ENCODE assay signal across 22 cellular contexts in the genomic region with DNA sequence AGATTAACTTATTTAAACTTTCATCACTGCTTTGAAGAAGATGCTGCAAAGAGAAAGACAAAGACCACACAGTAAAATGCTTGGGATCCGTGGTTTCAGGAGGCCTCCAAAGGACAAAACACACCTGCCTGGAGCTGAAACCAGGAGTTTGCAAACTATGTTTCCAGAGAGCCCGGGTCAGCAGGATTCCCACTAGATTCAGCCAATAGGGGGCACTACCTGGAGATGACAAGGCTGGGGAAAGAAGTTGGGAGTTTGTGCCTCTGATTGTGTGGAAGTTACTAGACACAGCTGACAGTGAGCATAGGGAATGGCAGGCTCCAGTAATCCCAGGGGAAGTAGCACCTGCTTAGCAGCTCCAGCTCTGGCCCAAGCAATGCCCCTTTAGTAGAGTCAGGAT.
DNase-seq lines count a peak whose midpoint lies in the region; ATAC-seq, FAIRE-seq and TF ChIP-seq lines count a peak whose summit lies in the region.
"Had no signal": no experiment of that assay in that cellular context is flagged by ENCODE, and none has a peak within 500 bp of the region (broad histone marks: within the 10 kb centered on the region; RNA-seq: fewer than 3 reads in every experiment).

No MANE protein-coding gene starts in this region.

- H2AFZ ChIP-seq in HCT116 (ENCODE audit: low read depth, low read length, poor library complexity, severe bottlenecking) (no peak overlapping the region), SU-DHL-6 (ENCODE audit: low read depth, low read length, severe bottlenecking) (no peak overlapping the region), keratinocyte (ENCODE audit: control insufficient read depth, low read length) (no peak overlapping the region)

- H3K4me3 ChIP-seq in BE2C (ENCODE audit: low read depth, low read length), result no peak overlapping the region
- no peak overlapping the region for H3K4me3 ChIP-seq in HCT116 (replicated peaks in 1 of 2; ENCODE audit: low read depth in 1 of 2, low read length in 2 of 2)
- no peak overlapping the region for H3K4me3 ChIP-seq in SU-DHL-6 (ENCODE audit: insufficient read depth, low read length, poor library complexity, severe bottlenecking)
- H3K4me3 ChIP-seq in keratinocyte (ENCODE audit: control insufficient read depth in 2 of 3, extremely low read depth in 1 of 3, insufficient read depth in 2 of 3, low read depth in 1 of 3, low read length in 3 of 3), result no peak overlapping the region
- H3K4me3 ChIP-seq in suprapubic skin, result no peak overlapping the region
- H3K4me3 ChIP-seq: heart left ventricle, uterus had no signal

- POLR2A ChIA-PET in HCT116 (lab: Charles Lee), result no interaction called here

- no peaks in the 10 kb centered on the region for H3F3A ChIP-seq in SU-DHL-6 (ENCODE audit: insufficient read depth)

- H3K9ac ChIP-seq in HCT116 (ENCODE audit: low read length) (no peak overlapping the region), SU-DHL-6 (ENCODE audit: low read length) (no peak overlapping the region), keratinocyte (ENCODE audit: control insufficient read depth, extremely low read depth, insufficient read depth, low read length) (no peak overlapping the region)

- no peaks in the 10 kb centered on the region for H3K36me3 ChIP-seq in BE2C
- H3K36me3 ChIP-seq in HCT116 (ENCODE audit: control insufficient read depth in 1 of 2, insufficient read depth in 2 of 2, low read length in 2 of 2), result no peaks in the 10 kb centered on the region
- no peaks in the 10 kb centered on the region for H3K36me3 ChIP-seq in SU-DHL-6 (ENCODE audit: low read length)
- no peaks in the 10 kb centered on the region for H3K36me3 ChIP-seq in keratinocyte (ENCODE audit: control insufficient read depth in 2 of 2, extremely low read depth in 1 of 2, insufficient read depth in 2 of 2, low read length in 2 of 2)
- H3K36me3 ChIP-seq in suprapubic skin, result no peaks in the 10 kb centered on the region
- H3K36me3 ChIP-seq: heart left ventricle, uterus had no signal

- TF ChIP-seq CTCF in BE2C (IDR thresholded peaks at IDR 0.05; ENCODE audit: low read depth, low read length) (peak; percentile 42), HCT116 (IDR thresholded peaks at IDR 0.05 in 2 of 3, conservative IDR thresholded peaks at IDR 0.05 in 1 of 3; ENCODE audit: borderline replicate concordance in 1 of 3, insufficient read depth in 1 of 3, low read depth in 2 of 3, low read length in 2 of 3) (peak in 2 of 3 experiments; percentile 35 to 39; a peak in 4 of 6 replicates), SU-DHL-6 (IDR thresholded peaks at IDR 0.05; ENCODE audit: insufficient read depth, low read length, poor library complexity, severe bottlenecking) (peak; percentile 21), keratinocyte (optimal IDR thresholded peaks at IDR 0.05 in 1 of 3, IDR thresholded peaks at IDR 0.05 in 1 of 3, conservative IDR thresholded peaks at IDR 0.05 in 1 of 3; ENCODE audit: extremely low read depth in 1 of 3, insufficient read depth in 2 of 3, low read length in 3 of 3) (peak in 2 of 3 experiments; percentile 14 to 22), suprapubic skin (IDR thresholded peaks at IDR 0.05) (no peak)

- no TSS peak for BruUV-seq in HCT116 (replicated peaks; lab: Mats Ljungman, UMichigan)

- H4K20me1 ChIP-seq in HCT116 (ENCODE audit: insufficient read depth), result no peaks in the 10 kb centered on the region
- no peaks in the 10 kb centered on the region for H4K20me1 ChIP-seq in SU-DHL-6 (ENCODE audit: low read depth, low read length)
- H4K20me1 ChIP-seq in keratinocyte (ENCODE audit: control insufficient read depth, extremely low read depth, insufficient read depth, low read length), result no peaks in the 10 kb centered on the region

- ATAC-seq in HCT116, result 0 out of 2 replicates have a peak, but pooled peaks have one; percentile 47
- no peak for ATAC-seq in HG03095 (IDR thresholded peaks at IDR 0.05; ENCODE audit: unreplicated experiment)
- no peak for ATAC-seq in left cardiac atrium
- ATAC-seq: heart left ventricle, T-helper 17 cell had no signal

- H3K79me2 ChIP-seq in HCT116 (ENCODE audit: insufficient read depth, low read length) (no peaks in the 10 kb centered on the region), SU-DHL-6 (ENCODE audit: insufficient read depth, low read length) (no peaks in the 10 kb centered on the region), keratinocyte (ENCODE audit: control insufficient read depth, insufficient read depth, low read length) (no peaks in the 10 kb centered on the region)

- 84% methylated on average over 2 of the region's 2 CpGs for WGBS in suprapubic skin

- CTCF ChIA-PET in HCT116 (lab: Charles Lee), result interaction anchor here (1.0 to 1.3 kb wide), 2 partner anchors 9 kb away, joined by 3 read pairs; no protein-coding TSS in a partner anchor

- H3K4me2 ChIP-seq in HCT116 (ENCODE audit: low read length), result no peak overlapping the region
- H3K4me2 ChIP-seq in SU-DHL-6 (ENCODE audit: low read depth, low read length, poor library complexity, severe bottlenecking), result no peak overlapping the region
- H3K4me2 ChIP-seq in keratinocyte (ENCODE audit: control insufficient read depth, extremely low read depth, insufficient read depth, low read depth, low read length), result no peak overlapping the region

- H3K9me2 ChIP-seq in HCT116 (ENCODE audit: insufficient read depth) (no peaks in the 10 kb centered on the region), SU-DHL-6 (replicated peaks; ENCODE audit: insufficient read depth, low read length) (no peaks in the 10 kb centered on the region)

- FAIRE-seq in keratinocyte (lab: Jason Lieb, UNC), result no peak

- H3K9me3 ChIP-seq in BE2C (no peaks in the 10 kb centered on the region), HCT116 (ENCODE audit: control insufficient read depth in 1 of 2, insufficient read depth in 1 of 2, low read depth in 1 of 2, low read length in 2 of 2) (no peaks in the 10 kb centered on the region), SU-DHL-6 (ENCODE audit: insufficient read depth, low read length) (no peaks in the 10 kb centered on the region), keratinocyte (ENCODE audit: control insufficient read depth, low read depth, low read length) (no peaks in the 10 kb centered on the region), suprapubic skin (no peaks in the 10 kb centered on the region)
- H3K9me3 ChIP-seq: heart left ventricle, uterus had no signal

- TF ChIP-seq RAD21 in HCT116 (IDR thresholded peaks at IDR 0.05; ENCODE audit: low read depth), result peak; percentile 14; the same call in 1 of the 2 replicates

- H3K9me1 ChIP-seq in keratinocyte (ENCODE audit: control insufficient read depth, extremely low read depth, insufficient read depth, low read length), result no peaks in the 10 kb centered on the region

- dilution Hi-C loops in keratinocyte (cut with MboI; ENCODE audit: extremely low pct_ligation_motif_present, low sequenced_read_pairs), result no loop called here

- intact Hi-C loops in HCT116 (cut with micrococcal nuclease), result no loop called here
- intact Hi-C loops in left cardiac atrium (cut with DNase I), result loop anchor here in 1 of 2 donors (10.0 kb wide), 1 partner anchor 167 kb away; the partner anchor contains the start of gene TRIB2

- H3K27me3 ChIP-seq in BE2C (no peaks in the 10 kb centered on the region), HCT116 (ENCODE audit: insufficient read depth, low read length) (no peaks in the 10 kb centered on the region), SU-DHL-6 (ENCODE audit: low read length) (no peaks in the 10 kb centered on the region), keratinocyte (ENCODE audit: control insufficient read depth, extremely low read depth, insufficient read depth, low read length) (no peaks in the 10 kb centered on the region), suprapubic skin (no peaks in the 10 kb centered on the region)
- H3K27me3 ChIP-seq: heart left ventricle, uterus had no signal

- TF ChIP-seq EP300 in suprapubic skin (IDR thresholded peaks at IDR 0.05), result no peak

- RAD21 ChIA-PET in HCT116 (lab: Charles Lee; ENCODE audit: low non-redundant PET in 1 of 2, low total read pairs in 2 of 2, uncharacterized antibody in 2 of 2, unreplicated experiment in 2 of 2), result no interaction called here

- no peak for TF ChIP-seq POLR2A in HCT116 (IDR thresholded peaks at IDR 0.05; ENCODE audit: borderline replicate concordance, extremely low read depth, insufficient read depth, insufficient read length)
- no peak for TF ChIP-seq POLR2A in suprapubic skin (IDR thresholded peaks at IDR 0.05)

- DNase-seq in BE2C, result peak; percentile 8
- DNase-seq in HCT116 (ENCODE audit: low read depth, low spot score), result no peak
- DNase-seq in keratinocyte (ENCODE audit: low read depth, low spot score), result no peak
- no peak for DNase-seq in inferior parietal cortex (ENCODE audit: extremely low spot score)
- no peak for DNase-seq in suprapubic skin (ENCODE audit: low spot score in 2 of 2)
- no peak for DNase-seq in left cardiac atrium
- DNase-seq: activated CD4-positive, alpha-beta T cell treated with anti-CD3 and anti-CD28 coated beads, Interleukin-2, amount 50 U/mL, for 48 hours; activated effector memory CD4-positive, alpha-beta T cell treated with Interleukin-2 at 50 U/mL for 16 hours; HCEC 1CT; heart left ventricle; immature natural killer cell; NCI-H1436; NCI-H526; occipital lobe; retina; SHP77 treated with DMSO at 0.1 percent for 48 hours; stimulated activated CD4-positive, alpha-beta T cell treated with anti-CD3 and anti-CD28 coated beads, Interleukin-15, amount 100 ng/mL, for 24 hours; T-helper 17 cell; uterus had no signal

- no peak overlapping the region for H3K27ac ChIP-seq in HCT116 (ENCODE audit: low read depth, low read length)
- H3K27ac ChIP-seq in SU-DHL-6 (ENCODE audit: low read depth, low read length), result no peak overlapping the region
- H3K27ac ChIP-seq in keratinocyte (ENCODE audit: control insufficient read depth, insufficient read depth, low read length), result no peak overlapping the region
- H3K27ac ChIP-seq in suprapubic skin, result no peak overlapping the region
- H3K27ac ChIP-seq: heart left ventricle, HL-60, uterus had no signal

- H3K4me1 ChIP-seq in BE2C (no peaks in the 10 kb centered on the region), HCT116 (ENCODE audit: control insufficient read depth in 1 of 2, insufficient read depth in 2 of 2, low read length in 2 of 2) (peaks cover 0 to 3% of the 10 kb centered on the region in 2 experiments; a peak in 1 of 4 replicates), keratinocyte (ENCODE audit: control insufficient read depth, extremely low read depth, insufficient read depth, low read length) (peaks cover 4% of the 10 kb centered on the region), suprapubic skin (no peaks in the 10 kb centered on the region)
- H3K4me1 ChIP-seq: uterus had no signal

TF ChIP-seq in HCT116, 20 proteins besides CTCF, POLR2A, EP300 and RAD21 (continues in another document):
- TF ChIP-seq SP1 (IDR thresholded peaks at IDR 0.05; ENCODE audit: low read depth) (no peak), MAX (IDR thresholded peaks at IDR 0.05) (no peak), SIN3A (IDR thresholded peaks at IDR 0.05; ENCODE audit: low read depth) (no peak), SRF (IDR thresholded peaks at IDR 0.05; ENCODE audit: low read depth) (no peak), FOSL1 (IDR thresholded peaks at IDR 0.05; ENCODE audit: low read depth) (no peak), CEBPB (IDR thresholded peaks at IDR 0.05; ENCODE audit: low read depth) (no peak)

Comparison
In these comparisons a context has a peak if more than half of its experiments do, and no peak if none do; other contexts are left out.
1. CTCF ChIP-seq: peak in BE2C (single experiment), HCT116 (2 of 3), SU-DHL-6 (single experiment) and keratinocyte (2 of 3); none in suprapubic skin (0 of 2).